8 cellular contexts compared by ENCODE assay signal in genomic region chr16:84277244-84277823, GRCh38. TPM values are rescaled to one million over a fixed set of nuclear protein-coding genes. Genes with fewer than 3 reads are reported as not detected.
DNase-seq lines count a peak whose midpoint lies in the region; ATAC-seq, FAIRE-seq and TF ChIP-seq lines count a peak whose summit lies in the region.

No MANE protein-coding gene starts in this region.

- intact Hi-C loops in adrenal gland (cut with DNase I) (no loop called here), right cardiac atrium (cut with DNase I) (loop anchor here (2.0 to 5.0 kb wide), 3 partner anchors 205 to 210 kb away; no protein-coding TSS in a partner anchor)

- H3K36me3 ChIP-seq in adrenal gland (replicated peaks in 1 of 2) (no peaks in the 10 kb centered on the region), small intestine (ENCODE audit: control insufficient read depth in 2 of 2, insufficient read depth in 2 of 2, low read length in 2 of 2) (no peaks in the 10 kb centered on the region)

- in situ Hi-C loops in KBM-7 (cut with MboI; ENCODE audit: low pct_unique_long_range_greater_than_20kb, low sequenced_read_pairs), result no loop called here

- H3K27me3 ChIP-seq in adrenal gland, result no peaks in the 10 kb centered on the region
- no peaks in the 10 kb centered on the region for H3K27me3 ChIP-seq in right cardiac atrium (ENCODE audit: control insufficient read depth, insufficient read depth)
- H3K27me3 ChIP-seq in small intestine (ENCODE audit: control insufficient read depth in 2 of 2, insufficient read depth in 2 of 2, low read length in 2 of 2), result no peaks in the 10 kb centered on the region

- WGBS in adrenal gland, 4 donors, result 32 to 37% (median 35%) methylated on average over 10 of the region's 10 CpGs
- WGBS in right cardiac atrium, result 33% methylated on average over 10 of the region's 10 CpGs
- 30 to 33% (median 33%) methylated on average over 10 of the region's 10 CpGs for WGBS in small intestine, 3 donors

- H3K4me1 ChIP-seq in adrenal gland (replicated peaks in 1 of 2) (no peaks in the 10 kb centered on the region), right cardiac atrium (ENCODE audit: control insufficient read depth, insufficient read depth, low read length) (no peaks in the 10 kb centered on the region), small intestine (ENCODE audit: control insufficient read depth in 2 of 2, insufficient read depth in 1 of 2, low read depth in 1 of 2, low read length in 1 of 2) (no peaks in the 10 kb centered on the region)

- no peak for FAIRE-seq in small intestine (lab: Jason Lieb, UNC)

- TF ChIP-seq CTCF in adrenal gland (IDR thresholded peaks at IDR 0.05), result peak; percentile 72 to 84 (median 78)

- no peaks in the 10 kb centered on the region for H3K9me3 ChIP-seq in adrenal gland (replicated peaks in 1 of 3)
- H3K9me3 ChIP-seq in right cardiac atrium (ENCODE audit: control insufficient read depth, low read length), result no peaks in the 10 kb centered on the region
- no peaks in the 10 kb centered on the region for H3K9me3 ChIP-seq in small intestine (ENCODE audit: control insufficient read depth, low read depth)

- H3K27ac ChIP-seq in adrenal gland (no peak overlapping the region), right cardiac atrium (ENCODE audit: low read length) (no peak overlapping the region), small intestine (ENCODE audit: low read depth in 1 of 2, low read length in 1 of 2) (no peak overlapping the region)

- ATAC-seq in right cardiac atrium (peak; percentile 68 to 70), GM19455 (IDR thresholded peaks at IDR 0.05; ENCODE audit: unreplicated experiment) (no peak)

- H3K4me3 ChIP-seq in adrenal gland (no peak overlapping the region), right cardiac atrium (ENCODE audit: low read length) (no peak overlapping the region), small intestine (ENCODE audit: low read depth in 1 of 2, low read length in 2 of 2) (no peak overlapping the region)

- TF ChIP-seq POLR2A in adrenal gland (IDR thresholded peaks at IDR 0.05), result no peak

- DNase-seq in DMS114 treated with DMSO at 0.1 percent for 48 hours (lab: John Stamatoyannopoulos, UW; ENCODE audit: unreplicated experiment) (peak; percentile 28), KBM-7 (peak; percentile 59), T follicular helper cell (ENCODE audit: low read depth) (peak; percentile 60), adrenal gland (peak; percentile 39 to 75 (median 62)), right cardiac atrium (peak; percentile 73 to 89 (median 88)), small intestine (peak; percentile 58), OCI-M2 (lab: John Stamatoyannopoulos, UW; ENCODE audit: unreplicated experiment) (no peak)

RNA-seq across cellular contexts. Expression of gene WFDC1, which starts 17.3 kb away (rescaled TPM):
- total RNA-seq in adrenal gland (100 to 1,000 TPM in 1 of 8 donors, 10 to 100 TPM in 7; 12.9 to 284 (median 49.3) TPM), right cardiac atrium (1 to 10 TPM in 2 of 4 donors, under 1 TPM in 2; 0.34 to 1.6 (median 0.91) TPM)
- polyA plus RNA-seq in adrenal gland (10 to 100 TPM; 17.8 to 69.5 (median 42.1) TPM), right cardiac atrium (1.6 TPM), small intestine (1 to 10 TPM; 1.6 to 4.4 (median 3.2) TPM)

RNA-seq across cellular contexts. Expression of gene KCNG4, which starts 37.5 kb away (rescaled TPM):
- total RNA-seq in adrenal gland, result under 1 TPM in 4 of 8 donors, not detected in 4; 0.15 to 0.95 (median 0.36) TPM
- polyA plus RNA-seq in adrenal gland, result 1 to 10 TPM in 1 of 3 donors, under 1 TPM in 2; 0.20 to 1.3 (median 0.46) TPM
- total RNA-seq in right cardiac atrium, result not detected
- polyA plus RNA-seq in right cardiac atrium, result not detected
- not detected for polyA plus RNA-seq in small intestine

Comparison
In these comparisons a context has a peak if more than half of its experiments do, and no peak if none do; other contexts are left out.
1. intact Hi-C loops: an anchor here in right cardiac atrium (2.0 to 5.0 kb wide); none called in adrenal gland.